ENCODE assay signal across 18 cellular contexts in genomic region chr11:60390389-60390788, GRCh38. TPM values are rescaled to one million over a fixed set of nuclear protein-coding genes. Genes with fewer than 3 reads are reported as not detected.
"Had no signal": no experiment of that assay in that cellular context is flagged by ENCODE, and none has a peak within 500 bp of the region (broad histone marks: within the 10 kb centered on the region; RNA-seq: fewer than 3 reads in every experiment).

No MANE protein-coding gene starts in this region.

- H3K4me3 ChIP-seq: colonic mucosa, transverse colon had no signal

- H3K27ac ChIP-seq: colonic mucosa had no signal

- DNase-seq: activated CD4-positive, alpha-beta T cell treated with anti-CD3 and anti-CD28 coated beads, Interleukin-2, amount 10 ng/mL, durations not matched to agents 7 days and 5 days; activated CD8-positive, alpha-beta memory T cell treated with anti-CD3 and anti-CD28 coated beads, Interleukin-2, amount 50 U/mL, for 48 hours; activated gamma-delta T cell; activated T-cell treated with anti-CD3 and anti-CD28 coated beads, Interleukin-2, amount 50 U/mL, for 72 hours; amniotic stem cell; caudate nucleus; colonic mucosa; hippocampal formation; occipital lobe; stimulated activated CD4-positive, alpha-beta T cell treated with anti-CD3 and anti-CD28 coated beads, Interleukin-2, amount 100 ng/mL, for 48 hours; stimulated activated naive CD4-positive, alpha-beta T cell; substantia nigra; transverse colon had no signal

- H3K27me3 ChIP-seq: colonic mucosa, transverse colon had no signal

- H3K9me3 ChIP-seq: colonic mucosa, transverse colon had no signal

- FAIRE-seq: keratinocyte had no signal

- H3K4me1 ChIP-seq: colonic mucosa, transverse colon had no signal

- ATAC-seq: activated naive CD4-positive, alpha-beta T cell treated with anti-CD3 and anti-CD28 coated beads, Interleukin-2, amount 50 U/mL, for 72 hours; activated T-cell treated with anti-CD3 and anti-CD28 coated beads, Interleukin-2, amount 50 U/mL, for 72 hours; left lobe of liver had no signal

- H3K36me3 ChIP-seq: colonic mucosa, transverse colon had no signal

RNA-seq across cellular contexts. Expression of gene MS4A14, which starts 5.9 kb away (rescaled TPM):
- total RNA-seq: activated CD4-positive, alpha-beta T cell treated with anti-CD3 and anti-CD28 coated beads, Interleukin-2, amount 10 ng/mL, durations not matched to agents 7 days and 5 days; activated naive CD4-positive, alpha-beta T cell treated with anti-CD3 and anti-CD28 coated beads, Interleukin-2, amount 50 U/mL, for 72 hours; activated T-cell treated with anti-CD3 and anti-CD28 coated beads, Interleukin-2, amount 50 U/mL, for 72 hours; occipital lobe had no signal
- polyA plus RNA-seq: keratinocyte had no signal

RNA-seq across cellular contexts. Expression of gene MS4A7, which starts 12.1 kb away (rescaled TPM):
- total RNA-seq: activated CD4-positive, alpha-beta T cell treated with anti-CD3 and anti-CD28 coated beads, Interleukin-2, amount 10 ng/mL, durations not matched to agents 7 days and 5 days; activated naive CD4-positive, alpha-beta T cell treated with anti-CD3 and anti-CD28 coated beads, Interleukin-2, amount 50 U/mL, for 72 hours; activated T-cell treated with anti-CD3 and anti-CD28 coated beads, Interleukin-2, amount 50 U/mL, for 72 hours had no signal
- polyA plus RNA-seq: keratinocyte had no signal

RNA-seq across cellular contexts. Expression of gene MS4A5, which starts 39.0 kb away (rescaled TPM):
- total RNA-seq: activated CD4-positive, alpha-beta T cell treated with anti-CD3 and anti-CD28 coated beads, Interleukin-2, amount 10 ng/mL, durations not matched to agents 7 days and 5 days; activated naive CD4-positive, alpha-beta T cell treated with anti-CD3 and anti-CD28 coated beads, Interleukin-2, amount 50 U/mL, for 72 hours; activated T-cell treated with anti-CD3 and anti-CD28 coated beads, Interleukin-2, amount 50 U/mL, for 72 hours; colonic mucosa; esophagus mucosa; left lobe of liver; occipital lobe; posterior vena cava; transverse colon had no signal
- polyA plus RNA-seq: keratinocyte had no signal
